Comparison of ENCODE assay signal across 10 cellular contexts in genomic region chr17:70053241-70054234, GRCh38. TPM values are rescaled to one million over a fixed set of nuclear protein-coding genes. Genes with fewer than 3 reads are reported as not detected.
A peak's percentile ranks its signal among the peaks of the same experiment; 100 is the strongest.
DNase-seq lines count a peak whose midpoint lies in the region; ATAC-seq and TF ChIP-seq lines count a peak whose summit lies in the region.
"Had no signal": no experiment of that assay in that cellular context is flagged by ENCODE, and none has a peak within 500 bp of the region (broad histone marks: within the 10 kb centered on the region; RNA-seq: fewer than 3 reads in every experiment).

No MANE protein-coding gene starts in this region.

- H3K9me3 Mint-ChIP-seq in Caco-2 (ENCODE audit: unreplicated experiment) = no peaks in the 10 kb centered on the region

- H3K9ac ChIP-seq in adipocyte (ENCODE audit: low read length) = peak overlapping the region; percentile 69

- H3K4me1 Mint-ChIP-seq in Caco-2 (ENCODE audit: low read depth, unreplicated experiment) = peaks cover 55% of the 10 kb centered on the region

- H3K27ac Mint-ChIP-seq in Caco-2 (ENCODE audit: unreplicated experiment) = peak overlapping the region; percentile 65

- no peaks in the 10 kb centered on the region for H3K36me3 ChIP-seq in Caco-2 (ENCODE audit: control insufficient read depth, insufficient read depth, low read length)
- no peaks in the 10 kb centered on the region for H3K36me3 ChIP-seq in adipocyte (ENCODE audit: control insufficient read depth, insufficient read depth, low read length, severe bottlenecking)
- H3K36me3 ChIP-seq in left ventricle myocardium inferior = no peaks in the 10 kb centered on the region
- H3K36me3 ChIP-seq: neutrophil had no signal

- H3K9me3 ChIP-seq in Caco-2 (no peaks in the 10 kb centered on the region), adipocyte (ENCODE audit: control insufficient read depth, low read length) (no peaks in the 10 kb centered on the region), left ventricle myocardium inferior (replicated peaks) (no peaks in the 10 kb centered on the region)
- H3K9me3 ChIP-seq: neutrophil had no signal

- POLR2A ChIA-PET in Caco-2 (lab: Charles Lee) (interaction anchor here (0.6 kb wide), 1 partner anchor 24 kb away, joined by 3 read pairs; no protein-coding TSS in a partner anchor), RWPE1 (lab: Yijun Ruan, JAX; ENCODE audit: low non-redundant PET) (interaction anchor here (0.6 kb wide), 1 partner anchor 402 kb away, joined by 3 read pairs; no protein-coding TSS in a partner anchor)

- H3K27me3 Mint-ChIP-seq in Caco-2 (ENCODE audit: insufficient read depth, unreplicated experiment) = no peaks in the 10 kb centered on the region

- ATAC-seq in omental fat pad (ENCODE audit: low FRiP score) (peak; percentile 43), HG02973 (IDR thresholded peaks at IDR 0.05; ENCODE audit: unreplicated experiment) (no peak)

- H3K4me3 ChIP-seq in Caco-2 (ENCODE audit: low read depth, low read length) (no peak overlapping the region), adipocyte (ENCODE audit: low read length) (peak overlapping the region; percentile 70), left ventricle myocardium inferior (peak overlapping the region; percentile 45)

- no peaks in the 10 kb centered on the region for H3K36me3 Mint-ChIP-seq in Caco-2 (ENCODE audit: insufficient read depth, unreplicated experiment)

- BruUV-seq in Caco-2 (replicated peaks; lab: Mats Ljungman, UMichigan) = no TSS peak

- DNase-seq in Caco-2 (no peak), adipocyte (ENCODE audit: low read depth) (no peak), left ventricle myocardium inferior (no peak), omental fat pad (ENCODE audit: low spot score) (no peak), RWPE1 (ENCODE audit: low spot score) (no peak), hippocampal formation (lab: John Stamatoyannopoulos, UW) (no peak), DMS79 treated with DMSO at 0.1 percent for 48 hours (lab: John Stamatoyannopoulos, UW) (no peak)
- DNase-seq: NCI-H524 treated with DMSO at 0.1 percent for 48 hours had no signal

- peak overlapping the region; percentile 43 for H3K4me3 Mint-ChIP-seq in Caco-2 (ENCODE audit: unreplicated experiment)

- H3K27ac ChIP-seq in left ventricle myocardium inferior (replicated peaks) (peak overlapping the region; percentile 9), RWPE1 (no peak overlapping the region)
- H3K27ac ChIP-seq: neutrophil had no signal

- intact Hi-C loops in Caco-2 (cut with micrococcal nuclease; ENCODE audit: unreplicated experiment) (no loop called here), left ventricle myocardium inferior (cut with micrococcal nuclease) (no loop called here)

- H3K27me3 ChIP-seq in Caco-2 (replicated peaks; ENCODE audit: control insufficient read depth, insufficient read depth, low read length) = no peaks in the 10 kb centered on the region
- no peaks in the 10 kb centered on the region for H3K27me3 ChIP-seq in adipocyte (replicated peaks; ENCODE audit: control insufficient read depth, insufficient read depth, low read length)
- no peaks in the 10 kb centered on the region for H3K27me3 ChIP-seq in left ventricle myocardium inferior (ENCODE audit: low read depth)
- H3K27me3 ChIP-seq: neutrophil had no signal

- CTCF ChIA-PET in Caco-2 (lab: Charles Lee) (no interaction called here), RWPE1 (lab: Yijun Ruan, JAX) (interaction anchor here (0.8 kb wide), 1 partner anchor 527 kb away, joined by 4 read pairs; no protein-coding TSS in a partner anchor)

- TF ChIP-seq CTCF in Caco-2 (IDR thresholded peaks at IDR 0.05; ENCODE audit: insufficient read depth in 1 of 2, low read depth in 1 of 2, low read length in 1 of 2, severe bottlenecking in 1 of 2, unreplicated experiment in 1 of 2) (no peak), left ventricle myocardium inferior (IDR thresholded peaks at IDR 0.05; ENCODE audit: borderline replicate concordance) (no peak), omental fat pad (IDR thresholded peaks at IDR 0.05) (no peak), RWPE1 (conservative IDR thresholded peaks at IDR 0.05; ENCODE audit: low read depth) (no peak)

- peaks cover 68% of the 10 kb centered on the region for H3K4me1 ChIP-seq in Caco-2
- peaks cover 29% of the 10 kb centered on the region for H3K4me1 ChIP-seq in adipocyte (ENCODE audit: control insufficient read depth, insufficient read depth, low read length)
- peaks cover 10% of the 10 kb centered on the region for H3K4me1 ChIP-seq in left ventricle myocardium inferior

RNA-seq across cellular contexts. Expression of gene KCNJ16, which starts 21.5 kb away (rescaled TPM):
- 8.0 and 9.3 TPM in 2 replicates for total RNA-seq in Caco-2 (2022)
- not detected for total RNA-seq in left ventricle myocardium inferior
- 1 to 10 TPM in 2 of 4 donors, under 1 TPM in 2; 0.24 to 1.4 (median 0.93) TPM for total RNA-seq in omental fat pad
